Comparison of ENCODE assay signal across 12 cellular contexts in the genomic region with DNA sequence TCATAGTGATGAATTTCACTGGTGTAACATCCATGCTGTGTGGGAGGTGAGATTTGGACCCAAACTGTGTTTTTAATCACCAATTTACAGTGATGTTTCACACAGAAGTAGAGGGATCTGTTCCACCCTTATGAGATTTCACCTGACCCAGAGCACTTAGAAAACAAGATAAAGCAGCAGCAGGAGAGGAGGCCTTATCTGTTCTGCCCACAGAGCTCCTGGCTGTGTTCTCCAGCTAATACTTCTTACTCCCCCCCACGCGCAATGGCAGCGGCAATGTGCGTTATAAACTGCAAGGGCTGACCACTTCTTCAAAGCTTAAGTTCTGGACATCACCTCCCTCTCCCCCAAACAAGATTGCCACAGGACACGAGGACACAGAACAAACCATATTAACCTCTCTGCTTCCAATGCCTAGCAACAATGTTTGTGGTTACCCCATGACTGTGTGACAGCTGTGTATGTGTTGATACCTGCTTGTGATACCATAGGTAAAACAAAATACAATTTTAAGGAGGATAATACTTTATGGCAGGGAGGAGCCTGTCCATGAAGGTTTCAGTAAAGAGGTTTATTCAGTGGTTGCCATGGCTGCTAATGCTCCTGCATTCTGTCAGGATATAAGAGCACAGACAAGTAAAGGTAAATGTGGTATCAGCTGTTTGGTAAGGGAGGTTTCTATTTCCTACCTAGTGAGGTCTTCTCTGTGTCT.
A peak's percentile ranks its signal among the peaks of the same experiment; 100 is the strongest.
DNase-seq lines count a peak whose midpoint lies in the region; ATAC-seq, FAIRE-seq and TF ChIP-seq lines count a peak whose summit lies in the region.
"Had no signal": no experiment of that assay in that cellular context is flagged by ENCODE, and none has a peak within 500 bp of the region (broad histone marks: within the 10 kb centered on the region; RNA-seq: fewer than 3 reads in every experiment).

No MANE protein-coding gene starts in this region.

- H2BK120ac ChIP-seq in IMR-90 (ENCODE audit: low read depth, low read length) = peak overlapping the region; percentile 95

- TF ChIP-seq POLR2A in A549 (IDR thresholded peaks at IDR 0.05; ENCODE audit: low read length) = no peak
- TF ChIP-seq POLR2A in IMR-90 (IDR thresholded peaks at IDR 0.05; ENCODE audit: low read depth, low read length) = no peak
- no peak for TF ChIP-seq POLR2A in Peyer's patch (IDR thresholded peaks at IDR 0.05)
- no peak for TF ChIP-seq POLR2A in right lobe of liver (IDR thresholded peaks at IDR 0.05)
- TF ChIP-seq POLR2A in GM12891 (IDR thresholded peaks at IDR 0.05; ENCODE audit: low read depth, low read length) = no peak

- POLR2A ChIA-PET in A549 (lab: Yijun Ruan, JAX) = no interaction called here
- POLR2A ChIA-PET in IMR-90 (lab: Charles Lee; ENCODE audit: unreplicated experiment) = no interaction called here

- peak overlapping the region; percentile 78; the same call in 2 of the 3 replicates for H2BK15ac ChIP-seq in IMR-90 (ENCODE audit: low read depth, low read length)

- no peak overlapping the region for H3K4me3 Mint-ChIP-seq in stimulated activated naive B cell treated with anti-CD40 and anti-IgM and Interleukin-4, amounts not matched to agents 10 μg/mL and 1 μg/mL and 100 μg/mL, for 72 hours
- H3K4me3 Mint-ChIP-seq: dendritic cell treated with granulocyte-macrophage colony-stimulating factor and Interleukin-4, amounts not matched to agents 40 ng/mL and 50 ng/mL, for 4 days had no signal

- TF ChIP-seq RAD21 in A549 (conservative IDR thresholded peaks at IDR 0.05 in 1 of 2, IDR thresholded peaks at IDR 0.05 in 1 of 2) (no peak), IMR-90 (IDR thresholded peaks at IDR 0.05; ENCODE audit: low read length) (no peak)

- H3K56ac ChIP-seq in IMR-90 (ENCODE audit: extremely low read depth, insufficient read depth, low read length) = no peak overlapping the region

- no TSS peak for BruUV-seq in IMR-90 (replicated peaks; lab: Mats Ljungman, UMichigan)

- H3K9me3 ChIP-seq in A549 = no peaks in the 10 kb centered on the region
- H3K9me3 ChIP-seq in IMR-90 (ENCODE audit: control insufficient read depth, insufficient read depth, low read length) = no peaks in the 10 kb centered on the region
- no peaks in the 10 kb centered on the region for H3K9me3 ChIP-seq in Peyer's patch
- no peaks in the 10 kb centered on the region for H3K9me3 ChIP-seq in iPS-20b (ENCODE audit: insufficient read depth, low read depth, low read length)
- no peaks in the 10 kb centered on the region for H3K9me3 ChIP-seq in right lobe of liver
- H3K9me3 ChIP-seq: ovary had no signal

- H3K14ac ChIP-seq in IMR-90 (replicated peaks; ENCODE audit: low read depth, low read length) = peak overlapping the region; percentile 90

- no peaks in the 10 kb centered on the region for H3K9me3 Mint-ChIP-seq in stimulated activated naive B cell treated with anti-CD40 and anti-IgM and Interleukin-4, amounts not matched to agents 10 μg/mL and 1 μg/mL and 100 μg/mL, for 72 hours
- H3K9me3 Mint-ChIP-seq: dendritic cell treated with granulocyte-macrophage colony-stimulating factor and Interleukin-4, amounts not matched to agents 40 ng/mL and 50 ng/mL, for 4 days had no signal

- dilution Hi-C loops in IMR-90 (cut with HindIII; ENCODE audit: low sequenced_read_pairs, unreplicated experiment) = no loop called here

- H3K4me1 ChIP-seq in A549 = peaks cover 30% of the 10 kb centered on the region
- peaks cover 12% of the 10 kb centered on the region for H3K4me1 ChIP-seq in IMR-90 (ENCODE audit: control insufficient read depth, insufficient read depth, low read length)
- peaks cover 0 to 12% (median 2%) of the 10 kb centered on the region in 4 donors for H3K4me1 ChIP-seq in Peyer's patch
- H3K4me1 ChIP-seq in iPS-20b (ENCODE audit: insufficient read depth, low read length) = peaks cover 26% of the 10 kb centered on the region; the same call in 1 of the 2 replicates
- peaks cover 0 to 28% (median 2%) of the 10 kb centered on the region in 4 donors for H3K4me1 ChIP-seq in right lobe of liver

- H4K91ac ChIP-seq in IMR-90 (ENCODE audit: insufficient read depth, low read depth, low read length) = peak overlapping the region; percentile 77

- H2BK5ac ChIP-seq in IMR-90 (ENCODE audit: low read depth, low read length, poor library complexity, severe bottlenecking) = peak overlapping the region; percentile 94

- peaks cover 0 to 2% of the 10 kb centered on the region in 2 donors for H3K36me3 Mint-ChIP-seq in stimulated activated naive B cell treated with anti-CD40 and anti-IgM and Interleukin-4, amounts not matched to agents 10 μg/mL and 1 μg/mL and 100 μg/mL, for 72 hours

- intact Hi-C loops in IMR-90 (cut with micrococcal nuclease) (no loop called here), right lobe of liver (cut with DNase I) (no loop called here)

- peak overlapping the region; percentile 7 to 88; a peak in 2 of 4 replicates for H4K8ac ChIP-seq in IMR-90 (ENCODE audit: low read depth in 2 of 2, low read length in 2 of 2)

- DNase-seq in A549 (ENCODE audit: low read depth in 1 of 2, low spot score in 1 of 2) = no peak
- no peak for DNase-seq in IMR-90
- DNase-seq in Peyer's patch = no peak
- DNase-seq in stimulated activated naive B cell treated with anti-CD40 and anti-IgM and Interleukin-4, amounts not matched to agents 10 μg/mL and 1 μg/mL and 100 μg/mL, for 72 hours = no peak
- DNase-seq in glomerular visceral epithelial cell (ENCODE audit: extremely low spot score) = no peak
- DNase-seq in right lobe of liver = no peak
- no peak for DNase-seq in GM12891 (ENCODE audit: insufficient read length, low spot score)
- DNase-seq: NCI-H2227 treated with DMSO at 0.1 percent for 48 hours, ovary, T-helper 9 cell had no signal

- H4K5ac ChIP-seq in IMR-90 (ENCODE audit: low read depth, low read length) = peak overlapping the region; percentile 51

- peaks cover 9 to 23% of the 10 kb centered on the region in 2 donors for H3K4me1 Mint-ChIP-seq in stimulated activated naive B cell treated with anti-CD40 and anti-IgM and Interleukin-4, amounts not matched to agents 10 μg/mL and 1 μg/mL and 100 μg/mL, for 72 hours

- peak overlapping the region; percentile 98 for H3K23ac ChIP-seq in IMR-90 (ENCODE audit: low read depth, low read length)

- H3K27me3 ChIP-seq in IMR-90 (ENCODE audit: control insufficient read depth, insufficient read depth, low read length) = no peaks in the 10 kb centered on the region
- H3K27me3 ChIP-seq in Peyer's patch = no peaks in the 10 kb centered on the region
- H3K27me3 ChIP-seq in iPS-20b (ENCODE audit: insufficient read depth, low read length) = peaks cover 18% of the 10 kb centered on the region
- H3K27me3 ChIP-seq in right lobe of liver = no peaks in the 10 kb centered on the region
- H3K27me3 ChIP-seq: ovary had no signal

- peak overlapping the region; percentile 46 for H2AFZ ChIP-seq in IMR-90 (replicated peaks; ENCODE audit: low read length, poor library complexity)

- WGBS in A549 (ENCODE audit: missing lambda C conversion rate) = 86% methylated on average over 5 of the region's 5 CpGs
- 73% methylated on average over 4 of the region's 5 CpGs; no CpG with 5 or more reads in 1 of the 2 experiments for WGBS in IMR-90 (ENCODE audit: extremely low coverage in 2 of 2, insufficient read length in 1 of 2), 2 experiments
- 37% methylated on average over 3 of the region's 5 CpGs for WGBS in right lobe of liver (ENCODE audit: insufficient coverage, low coverage, low lambda C conversion rate, missing lambda C conversion rate)

- no peak for TF ChIP-seq EP300 in A549 (IDR thresholded peaks at IDR 0.05)

- FAIRE-seq in A549 (lab: Jason Lieb, UNC) (no peak), GM12891 (lab: Jason Lieb, UNC) (no peak)

- H3K9me1 ChIP-seq in IMR-90 (ENCODE audit: insufficient read depth, low read length) = peaks cover 6% of the 10 kb centered on the region

- H3K18ac ChIP-seq in IMR-90 (ENCODE audit: low read depth, low read length) = peak overlapping the region; percentile 77

- peak overlapping the region in 1 of 2 experiments; percentile 94; a peak in 1 of 6 replicates for H3K27ac ChIP-seq in A549
- no peak overlapping the region for H3K27ac ChIP-seq in IMR-90 (ENCODE audit: insufficient read depth, low read length)
- peak overlapping the region in 3 of 4 donors; percentile 86 to 96 (median 93) for H3K27ac ChIP-seq in Peyer's patch
- H3K27ac ChIP-seq in iPS-20b (ENCODE audit: low read length) = no peak overlapping the region
- peak overlapping the region in 1 of 3 donors; percentile 94 for H3K27ac ChIP-seq in right lobe of liver
- H3K27ac ChIP-seq: ovary had no signal

- H3K4ac ChIP-seq in IMR-90 (ENCODE audit: low read depth, low read length) = peak overlapping the region; percentile 97

- no peak overlapping the region for H3K27ac Mint-ChIP-seq in stimulated activated naive B cell treated with anti-CD40 and anti-IgM and Interleukin-4, amounts not matched to agents 10 μg/mL and 1 μg/mL and 100 μg/mL, for 72 hours
- H3K27ac Mint-ChIP-seq: dendritic cell treated with granulocyte-macrophage colony-stimulating factor and Interleukin-4, amounts not matched to agents 40 ng/mL and 50 ng/mL, for 4 days had no signal

- ATAC-seq in A549 (no peak), IMR-90 (ENCODE audit: low read depth) (no peak), right lobe of liver (no peak)
- no peak for ATAC-seq in stimulated activated naive B cell treated with anti-CD40 and anti-IgM and Interleukin-4, amounts not matched to agents 10 μg/mL and 1 μg/mL and 100 μg/mL, for 72 hours (replicated peaks)

- H3K4me3 ChIP-seq in A549 = no peak overlapping the region
- no peak overlapping the region for H3K4me3 ChIP-seq in IMR-90 (ENCODE audit: insufficient read depth, low read depth, low read length)
- H3K4me3 ChIP-seq in Peyer's patch = peak overlapping the region in 2 of 4 donors; percentile 80 to 82
- H3K4me3 ChIP-seq in iPS-20b (ENCODE audit: low read length) = peak overlapping the region; percentile 86; the same call in 1 of the 2 replicates
- no peak overlapping the region for H3K4me3 ChIP-seq in right lobe of liver

- peak overlapping the region; percentile 90 for H2BK20ac ChIP-seq in IMR-90 (ENCODE audit: low read depth, low read length)

- in situ Hi-C loops in IMR-90 (cut with MboI; ENCODE audit: low sequenced_read_pairs) = no loop called here

- peak overlapping the region; percentile 54; the same call in 1 of the 2 replicates for H3K9ac ChIP-seq in IMR-90 (ENCODE audit: low read depth, low read length)
- no peak overlapping the region; the same call in 1 of the 2 replicates for H3K9ac ChIP-seq in iPS-20b (ENCODE audit: low read depth, low read length)

- H3K79me1 ChIP-seq in IMR-90 (ENCODE audit: low read depth in 1 of 2, low read length in 2 of 2) = peaks cover 20 to 32% of the 10 kb centered on the region in 2 experiments; a peak in 3 of 4 replicates

- H3K27me3 Mint-ChIP-seq in stimulated activated naive B cell treated with anti-CD40 and anti-IgM and Interleukin-4, amounts not matched to agents 10 μg/mL and 1 μg/mL and 100 μg/mL, for 72 hours = peaks cover 59 to 66% of the 10 kb centered on the region in 2 donors

- no peaks in the 10 kb centered on the region; the same call in 1 of the 2 replicates for H4K20me1 ChIP-seq in IMR-90 (ENCODE audit: insufficient read depth, low read length)

- H3K4me2 ChIP-seq in A549 (peak overlapping the region; percentile 80), IMR-90 (ENCODE audit: low read depth, low read length) (peak overlapping the region; percentile 95)

- no peak overlapping the region for H2AK9ac ChIP-seq in IMR-90 (replicated peaks; ENCODE audit: low read depth, low read length, poor library complexity)

- no peaks in the 10 kb centered on the region for H3K36me3 ChIP-seq in IMR-90 (ENCODE audit: control insufficient read depth, insufficient read depth, low read length)
- H3K36me3 ChIP-seq in Peyer's patch = no peaks in the 10 kb centered on the region
- H3K36me3 ChIP-seq in iPS-20b (ENCODE audit: insufficient read depth, low read depth, low read length) = 0 out of 2 replicates have a peak, but pooled peaks cover 5% of the 10 kb centered on the region
- H3K36me3 ChIP-seq in right lobe of liver = no peaks in the 10 kb centered on the region
- H3K36me3 ChIP-seq: ovary had no signal

- H2AK5ac ChIP-seq in IMR-90 (ENCODE audit: low read depth, low read length) = peak overlapping the region; percentile 95; the same call in 1 of the 2 replicates

- CTCF ChIA-PET in A549 (lab: Yijun Ruan, JAX) = no interaction called here
- CTCF ChIA-PET in IMR-90 (lab: Yijun Ruan, JAX) = no interaction called here

- TF ChIP-seq CTCF in A549 (IDR thresholded peaks at IDR 0.05) (no peak), IMR-90 (conservative IDR thresholded peaks at IDR 0.05; ENCODE audit: low read depth, low read length) (no peak), Peyer's patch (IDR thresholded peaks at IDR 0.05) (no peak), right lobe of liver (IDR thresholded peaks at IDR 0.05) (no peak)

Comparison
In these comparisons a context has a peak if more than half of its experiments do, and no peak if none do; other contexts are left out.
1. H3K27ac ChIP-seq: peak in Peyer's patch (3 of 4); none in IMR-90 (single experiment) and iPS-20b (single experiment).